ENCODE assay signal across 8 cellular contexts in genomic region chr19:37370880-37371661, GRCh38. TPM values are rescaled to one million over a fixed set of nuclear protein-coding genes. Genes with fewer than 3 reads are reported as not detected.
DNase-seq lines count a peak whose midpoint lies in the region; ATAC-seq lines count a peak whose summit lies in the region.

ZNF527 (plus strand) TSS chr19:37371099; CDS start chr19:37374199, 3,100 bp downstream.

- H3K36me3 ChIP-seq in esophagus (ENCODE audit: control insufficient read depth in 2 of 2, insufficient read depth in 2 of 2, low read length in 1 of 2) (peaks cover 5 to 10% of the 10 kb centered on the region in 2 donors), mucosa of rectum (ENCODE audit: control insufficient read depth in 2 of 2, insufficient read depth in 2 of 2, low read length in 2 of 2) (peaks cover 15% of the 10 kb centered on the region in 2 donors)

- H3K4me1 ChIP-seq in esophagus (ENCODE audit: control insufficient read depth in 2 of 2, insufficient read depth in 2 of 2, low read length in 1 of 2): no peaks in the 10 kb centered on the region
- H3K4me1 ChIP-seq in mucosa of rectum (ENCODE audit: control insufficient read depth in 2 of 2, insufficient read depth in 2 of 2, low read length in 2 of 2): peaks cover 3 to 5% of the 10 kb centered on the region in 2 donors

- H3K9me3 Mint-ChIP-seq in IgD-negative memory B cell: peaks cover 0 to 13% (median 4%) of the 10 kb centered on the region in 3 donors
- peaks cover 5% of the 10 kb centered on the region for H3K9me3 Mint-ChIP-seq in activated T-cell treated with anti-CD3 and anti-CD28 coated beads, Interleukin-2, amount 50 U/mL, for 4 hours

- H3K4me1 Mint-ChIP-seq in IgD-negative memory B cell: peaks cover 11 to 17% (median 14%) of the 10 kb centered on the region in 3 donors
- peaks cover 17% of the 10 kb centered on the region for H3K4me1 Mint-ChIP-seq in activated T-cell treated with anti-CD3 and anti-CD28 coated beads, Interleukin-2, amount 50 U/mL, for 4 hours (ENCODE audit: low read depth)

- no peaks in the 10 kb centered on the region for H3K27me3 Mint-ChIP-seq in IgD-negative memory B cell
- H3K27me3 Mint-ChIP-seq in activated T-cell treated with anti-CD3 and anti-CD28 coated beads, Interleukin-2, amount 50 U/mL, for 4 hours (ENCODE audit: low read depth): no peaks in the 10 kb centered on the region

- ATAC-seq in GM21576 (IDR thresholded peaks at IDR 0.05; ENCODE audit: unreplicated experiment): peak; percentile 94
- peak; percentile 99 for ATAC-seq in activated T-cell treated with anti-CD3 and anti-CD28 coated beads, Interleukin-2, amount 50 U/mL, for 4 hours

- H3K4me3 Mint-ChIP-seq in IgD-negative memory B cell: peak within 1 kb of the TSS; percentile 91 to 100 (median 99)
- H3K4me3 Mint-ChIP-seq in activated T-cell treated with anti-CD3 and anti-CD28 coated beads, Interleukin-2, amount 50 U/mL, for 4 hours: peak within 1 kb of the TSS; percentile 96

- DNase-seq in DMS153 treated with DMSO at 0.1 percent for 48 hours (lab: John Stamatoyannopoulos, UW; ENCODE audit: unreplicated experiment): peak; percentile 87
- peak; percentile 99 for DNase-seq in OCI-M2 (lab: John Stamatoyannopoulos, UW; ENCODE audit: unreplicated experiment)
- DNase-seq in activated T-cell treated with anti-CD3 and anti-CD28 coated beads, Interleukin-2, amount 50 U/mL, for 4 hours: peak; percentile 93
- DNase-seq in stimulated activated CD8-positive, alpha-beta memory T cell treated with anti-CD3 and anti-CD28 coated beads, Interleukin-4, amount 100 ng/mL, for 4 hours (ENCODE audit: low read depth in 2 of 2, low spot score in 1 of 2): peak; percentile 92 to 97

- no peaks in the 10 kb centered on the region for H3K27me3 ChIP-seq in esophagus (ENCODE audit: control insufficient read depth in 1 of 2, insufficient read depth in 2 of 2, low read length in 2 of 2)
- H3K27me3 ChIP-seq in mucosa of rectum (ENCODE audit: control insufficient read depth in 2 of 2, insufficient read depth in 2 of 2, low read length in 2 of 2): no peaks in the 10 kb centered on the region

- 1% methylated on average over 58 of the region's 58 CpGs for WGBS in esophagus, 2 donors

- peaks cover 3% of the 10 kb centered on the region for H3K36me3 Mint-ChIP-seq in IgD-negative memory B cell
- peaks cover 7% of the 10 kb centered on the region for H3K36me3 Mint-ChIP-seq in activated T-cell treated with anti-CD3 and anti-CD28 coated beads, Interleukin-2, amount 50 U/mL, for 4 hours (ENCODE audit: insufficient read depth)

- H3K9me3 ChIP-seq in esophagus (ENCODE audit: control insufficient read depth in 2 of 2, insufficient read depth in 1 of 2, low read depth in 1 of 2, low read length in 1 of 2) (peaks cover 0 to 6% of the 10 kb centered on the region in 2 donors), mucosa of rectum (ENCODE audit: control insufficient read depth in 2 of 2, low read length in 2 of 2) (peaks cover 7 to 12% of the 10 kb centered on the region in 2 donors)

- H3K27ac ChIP-seq in esophagus (ENCODE audit: low read depth in 2 of 2, low read length in 1 of 2): peak within 1 kb of the TSS; percentile 89 to 94
- peak within 1 kb of the TSS; percentile 84 to 85 for H3K27ac ChIP-seq in mucosa of rectum (ENCODE audit: low read depth in 2 of 2, low read length in 2 of 2)

- peak within 1 kb of the TSS; percentile 66 to 71 for H3K4me3 ChIP-seq in esophagus (ENCODE audit: low read depth in 1 of 2, low read length in 2 of 2)
- H3K4me3 ChIP-seq in mucosa of rectum (ENCODE audit: low read length in 2 of 2): peak within 1 kb of the TSS; percentile 73 to 90

- peak within 1 kb of the TSS; percentile 82 to 85 for H3K9ac ChIP-seq in mucosa of rectum (ENCODE audit: low read depth in 1 of 2, low read length in 2 of 2)

- peak within 1 kb of the TSS; percentile 86 to 100 (median 89) for H3K27ac Mint-ChIP-seq in IgD-negative memory B cell

RNA-seq across cellular contexts. Expression of gene ZNF527, which starts in this region (rescaled TPM):
- polyA plus RNA-seq in IgD-negative memory B cell: 10.4 TPM
- total RNA-seq in activated T-cell treated with anti-CD3 and anti-CD28 coated beads, Interleukin-2, amount 50 U/mL, for 4 hours: 1 to 10 TPM; 3.7 to 4.5 (median 3.8) TPM
- polyA plus RNA-seq in esophagus: 1 to 10 TPM; 1.6 to 2.1 TPM

Comparison
In these comparisons a context has a peak if more than half of its experiments do, and no peak if none do; other contexts are left out.
1. Peak in every context shown above with its lines: DNase-seq, ATAC-seq, H3K4me3 ChIP-seq and H3K27ac ChIP-seq.